Comparison of ENCODE assay signal across 1 cellular context in genomic region chr3:39216176-39216790, GRCh38.
TF ChIP-seq lines count a peak whose summit lies in the region.

No MANE protein-coding gene starts in this region.

TF ChIP-seq in GM12878, 131 proteins besides CTCF, POLR2A, EP300 and RAD21 (continued from another document):
- TF ChIP-seq ETV6 (conservative IDR thresholded peaks at IDR 0.05 in 1 of 2, IDR thresholded peaks at IDR 0.05 in 1 of 2; ENCODE audit: borderline replicate concordance in 1 of 2, low read depth in 1 of 2) (peak in 1 of 2 experiments; percentile 83; a peak in 2 of 4 replicates), CBFB (IDR thresholded peaks at IDR 0.05; ENCODE audit: low read depth) (peak; percentile 98), EZH2 (IDR thresholded peaks at IDR 0.05; ENCODE audit: borderline replicate concordance, control insufficient read depth, low read depth, low read length) (0 out of 2 replicates have a peak, but pooled peaks have one; percentile 90), POLR2AphosphoS2 (IDR thresholded peaks at IDR 0.05; ENCODE audit: low read depth, low read length) (no peak), SUZ12 (IDR thresholded peaks at IDR 0.05; ENCODE audit: unreplicated experiment) (no peak), PKNOX1 (IDR thresholded peaks at IDR 0.05) (0 out of 2 replicates have a peak, but pooled peaks have one; percentile 22), ATF2 (IDR thresholded peaks at IDR 0.05; ENCODE audit: low read length) (peak; percentile 90), MEF2B (IDR thresholded peaks at IDR 0.05; ENCODE audit: partially characterized antibody, poor library complexity, severe bottlenecking) (peak; percentile 19), POU2F2 (IDR thresholded peaks at IDR 0.05; ENCODE audit: borderline replicate concordance, low read depth, low read length) (peak; percentile 82), CBX5 (IDR thresholded peaks at IDR 0.05; ENCODE audit: low read depth) (peak; percentile 82), ZZZ3 (IDR thresholded peaks at IDR 0.05; ENCODE audit: control insufficient read depth, insufficient read length, low read depth) (no peak), TCF12 (IDR thresholded peaks at IDR 0.05; ENCODE audit: low read depth, low read length) (peak; percentile 99), PML (IDR thresholded peaks at IDR 0.05; ENCODE audit: low read length) (peak; percentile 74), EED (IDR thresholded peaks at IDR 0.05; ENCODE audit: low read depth) (peak; percentile 99), IKZF1 (conservative IDR thresholded peaks at IDR 0.05) (peak; percentile 97), ZNF24 (IDR thresholded peaks at IDR 0.05) (no peak), RCOR1 (conservative IDR thresholded peaks at IDR 0.05; ENCODE audit: low read depth, low read length) (peak; percentile 72; the same call in 1 of the 2 replicates), BHLHE40 (IDR thresholded peaks at IDR 0.05; ENCODE audit: borderline replicate concordance in 1 of 2, low read depth in 2 of 2, low read length in 1 of 2) (peak in 1 of 2 experiments; percentile 57; a peak in 2 of 4 replicates), SKIL (IDR thresholded peaks at IDR 0.05; ENCODE audit: low read depth, poor library complexity, severe bottlenecking) (peak; percentile 26)
